Comparison of ENCODE assay signal across 11 cellular contexts in genomic region chr10:22625511-22626288, GRCh38.
A peak's percentile ranks its signal among the peaks of the same experiment; 100 is the strongest.
DNase-seq lines count a peak whose midpoint lies in the region; ATAC-seq, FAIRE-seq and TF ChIP-seq lines count a peak whose summit lies in the region.
"Had no signal": no experiment of that assay in that cellular context is flagged by ENCODE, and none has a peak within 500 bp of the region (broad histone marks: within the 10 kb centered on the region; RNA-seq: fewer than 3 reads in every experiment).

No MANE protein-coding gene starts in this region.

- H3K4me3 ChIP-seq in HUES48 (ENCODE audit: low read depth, low read length) = peak overlapping the region; percentile 7; the same call in 1 of the 2 replicates
- no peak overlapping the region for H3K4me3 ChIP-seq in K562
- no peak overlapping the region for H3K4me3 ChIP-seq in suprapubic skin
- H3K4me3 ChIP-seq: lower lobe of right lung had no signal

- TF ChIP-seq EP300 in K562 (IDR thresholded peaks at IDR 0.05; ENCODE audit: low read length) (no peak), suprapubic skin (IDR thresholded peaks at IDR 0.05) (no peak)

- H3K9me1 ChIP-seq in K562 (ENCODE audit: control insufficient read depth, insufficient read depth, low read length) = no peaks in the 10 kb centered on the region

- H2AFZ ChIP-seq in K562 (ENCODE audit: low read depth, low read length) = no peak overlapping the region

- H3K79me2 ChIP-seq in K562 (ENCODE audit: control insufficient read depth, insufficient read depth, low read length) = peaks cover 100% of the 10 kb centered on the region

- no peak for DNase-seq in D721Med (ENCODE audit: insufficient read length, low spot score)
- no peak for DNase-seq in K562 (ENCODE audit: extremely low read depth in 1 of 4, low spot score in 3 of 4)
- DNase-seq in natural killer cell treated with Interleukin-12 subunit alpha and Interleukin-12 subunit beta and Interleukin-15 and Interleukin-18, amount 100 ng/mL, for 72 hours (ENCODE audit: low spot score) = no peak
- DNase-seq in suprapubic skin (ENCODE audit: low spot score in 2 of 2) = no peak
- no peak for DNase-seq in NCI-H2227 (lab: John Stamatoyannopoulos, UW; ENCODE audit: unreplicated experiment)
- no peak for DNase-seq in head of caudate nucleus
- DNase-seq: amniotic stem cell; DMS79 treated with DMSO at 0.1 percent for 48 hours; lower lobe of right lung; stimulated activated CD8-positive, alpha-beta memory T cell treated with anti-CD3 and anti-CD28 coated beads, Interleukin-4, amount 100 ng/mL, for 48 hours had no signal

- no TSS peak for BruUV-seq in K562 (replicated peaks; lab: Mats Ljungman, UMichigan)

- TF ChIP-seq RAD21 in K562 (CRISPR knock-in tag; conservative IDR thresholded peaks at IDR 0.05 in 1 of 2, IDR thresholded peaks at IDR 0.05 in 1 of 2) = no peak

- CTCF ChIA-PET in K562 (lab: Yijun Ruan, JAX; ENCODE audit: low intra/inter-chr PET ratio) = no interaction called here

- no peak for ATAC-seq in K562
- ATAC-seq in natural killer cell treated with Interleukin-12 subunit alpha and Interleukin-12 subunit beta and Interleukin-15 and Interleukin-18, amount 100 ng/mL, for 72 hours = no peak

- 64% methylated on average over 9 of the region's 9 CpGs for WGBS in K562 (ENCODE audit: insufficient coverage, low coverage, missing lambda C conversion rate)
- WGBS in suprapubic skin = 83% methylated on average over 9 of the region's 9 CpGs

- H3K4me3 Mint-ChIP-seq in natural killer cell treated with Interleukin-12 subunit alpha and Interleukin-12 subunit beta and Interleukin-15 and Interleukin-18, amount 100 ng/mL, for 72 hours = peak overlapping the region; percentile 78

- peaks cover 5% of the 10 kb centered on the region for H3K36me3 Mint-ChIP-seq in natural killer cell treated with Interleukin-12 subunit alpha and Interleukin-12 subunit beta and Interleukin-15 and Interleukin-18, amount 100 ng/mL, for 72 hours

- peak; percentile 56 for FAIRE-seq in D721Med (lab: Jason Lieb, UNC)
- FAIRE-seq in K562 (lab: Jason Lieb, UNC) = no peak

- TF ChIP-seq CTCF in D721Med (IDR thresholded peaks at IDR 0.05; ENCODE audit: insufficient read depth, missing control alignments) = no peak
- TF ChIP-seq CTCF in K562 (IDR thresholded peaks at IDR 0.05 in 2 of 3, conservative IDR thresholded peaks at IDR 0.05 in 1 of 3; ENCODE audit: insufficient read depth in 2 of 3, low read depth in 1 of 3, low read length in 3 of 3) = no peak
- no peak for TF ChIP-seq CTCF in suprapubic skin (IDR thresholded peaks at IDR 0.05)

- H3K4me2 ChIP-seq in K562 (ENCODE audit: insufficient read depth, low read length) = no peak overlapping the region

- H3K4me1 ChIP-seq in HUES48 (ENCODE audit: control insufficient read depth, insufficient read depth, low read length) (peaks cover 68% of the 10 kb centered on the region), K562 (replicated peaks in 1 of 2; ENCODE audit: control insufficient read depth in 2 of 2, insufficient read depth in 2 of 2, low read length in 2 of 2) (peaks cover 14 to 50% of the 10 kb centered on the region in 2 experiments), suprapubic skin (peaks cover 27% of the 10 kb centered on the region)

- H3K27ac Mint-ChIP-seq in natural killer cell treated with Interleukin-12 subunit alpha and Interleukin-12 subunit beta and Interleukin-15 and Interleukin-18, amount 100 ng/mL, for 72 hours = peak overlapping the region; percentile 96 to 97

- peaks cover 71 to 95% of the 10 kb centered on the region in 2 donors for H3K4me1 Mint-ChIP-seq in natural killer cell treated with Interleukin-12 subunit alpha and Interleukin-12 subunit beta and Interleukin-15 and Interleukin-18, amount 100 ng/mL, for 72 hours (ENCODE audit: low read depth in 2 of 2)

- POLR2A ChIA-PET in K562 (lab: Yijun Ruan, JAX) = interaction anchor here (0.7 to 1.1 kb wide), 4 partner anchors 10 to 335 kb away, joined by 3 to 4 read pairs (median 3); no protein-coding TSS in a partner anchor

- intact Hi-C loops in K562 (cut with micrococcal nuclease) = loop anchor here (5.0 kb wide), 1 partner anchor 42 kb away; no protein-coding TSS in a partner anchor
- intact Hi-C loops in head of caudate nucleus (cut with DNase I) = loop anchor here (10.0 kb wide), 1 partner anchor 349 kb away; no protein-coding TSS in a partner anchor

- H3K27ac ChIP-seq in HUES48 (ENCODE audit: low read depth, low read length) = peak overlapping the region; percentile 84
- peak overlapping the region; percentile 12; the same call in 1 of the 3 replicates for H3K27ac ChIP-seq in K562 (ENCODE audit: extremely low read depth, low read depth, low read length)
- no peak overlapping the region for H3K27ac ChIP-seq in suprapubic skin

- no peaks in the 10 kb centered on the region for H3K27me3 Mint-ChIP-seq in natural killer cell treated with Interleukin-12 subunit alpha and Interleukin-12 subunit beta and Interleukin-15 and Interleukin-18, amount 100 ng/mL, for 72 hours

- TF ChIP-seq POLR2A in K562 (conservative IDR thresholded peaks at IDR 0.05) (no peak), suprapubic skin (IDR thresholded peaks at IDR 0.05) (no peak)

- H3K9me3 Mint-ChIP-seq in natural killer cell treated with Interleukin-12 subunit alpha and Interleukin-12 subunit beta and Interleukin-15 and Interleukin-18, amount 100 ng/mL, for 72 hours = peaks cover 3% of the 10 kb centered on the region

- H3K27me3 ChIP-seq in HUES48 (ENCODE audit: control insufficient read depth, insufficient read depth, low read length) (no peaks in the 10 kb centered on the region), K562 (ENCODE audit: control insufficient read depth in 2 of 2, insufficient read depth in 2 of 2, low read length in 2 of 2) (no peaks in the 10 kb centered on the region), suprapubic skin (no peaks in the 10 kb centered on the region)

- H4K20me1 ChIP-seq in K562 (replicated peaks; ENCODE audit: control insufficient read depth, insufficient read depth, low read length) = no peaks in the 10 kb centered on the region

- H3K9ac ChIP-seq in HUES48 (ENCODE audit: low read depth, low read length) (peak overlapping the region; percentile 46), K562 (ENCODE audit: insufficient read depth in 1 of 2, low read depth in 2 of 2, low read length in 2 of 2) (peak overlapping the region in 1 of 2 experiments; percentile 0; a peak in 1 of 4 replicates)

- H3K36me3 ChIP-seq in HUES48 (ENCODE audit: control insufficient read depth, insufficient read depth, low read length) = no peaks in the 10 kb centered on the region
- peaks cover 3% of the 10 kb centered on the region; the same call in 1 of the 3 replicates for H3K36me3 ChIP-seq in K562 (ENCODE audit: control insufficient read depth, insufficient read depth, low read length)
- H3K36me3 ChIP-seq in suprapubic skin = no peaks in the 10 kb centered on the region
- H3K36me3 ChIP-seq: lower lobe of right lung had no signal

- in situ Hi-C loops in K562 (cut with MboI) = no loop called here

- H3K9me3 ChIP-seq in HUES48 (ENCODE audit: control insufficient read depth, insufficient read depth, low read length) = no peaks in the 10 kb centered on the region
- no peaks in the 10 kb centered on the region for H3K9me3 ChIP-seq in K562 (replicated peaks; ENCODE audit: control insufficient read depth, insufficient read depth, low read depth, low read length)
- H3K9me3 ChIP-seq in suprapubic skin = no peaks in the 10 kb centered on the region
- H3K9me3 ChIP-seq: lower lobe of right lung had no signal

TF ChIP-seq in K562, 482 proteins besides CTCF, POLR2A, EP300 and RAD21:
- TF ChIP-seq FOSL1 (tag; conservative IDR thresholded peaks at IDR 0.05) (no peak), ZNF280A (IDR thresholded peaks at IDR 0.05; ENCODE audit: low read depth, partially characterized antibody) (no peak), SIRT6 (IDR thresholded peaks at IDR 0.05; ENCODE audit: low read depth, low read length) (no peak), XRCC4 (IDR thresholded peaks at IDR 0.05; ENCODE audit: extremely low read depth, insufficient read depth, insufficient read length) (no peak), NFIX (CRISPR knock-in tag; IDR thresholded peaks at IDR 0.05; ENCODE audit: low read depth) (no peak), ZEB2 (IDR thresholded peaks at IDR 0.05) (peak; percentile 74; the same call in 1 of the 2 replicates)
TF ChIP-seq in K562: peak in this region for 1.
